In the genomic region with DNA sequence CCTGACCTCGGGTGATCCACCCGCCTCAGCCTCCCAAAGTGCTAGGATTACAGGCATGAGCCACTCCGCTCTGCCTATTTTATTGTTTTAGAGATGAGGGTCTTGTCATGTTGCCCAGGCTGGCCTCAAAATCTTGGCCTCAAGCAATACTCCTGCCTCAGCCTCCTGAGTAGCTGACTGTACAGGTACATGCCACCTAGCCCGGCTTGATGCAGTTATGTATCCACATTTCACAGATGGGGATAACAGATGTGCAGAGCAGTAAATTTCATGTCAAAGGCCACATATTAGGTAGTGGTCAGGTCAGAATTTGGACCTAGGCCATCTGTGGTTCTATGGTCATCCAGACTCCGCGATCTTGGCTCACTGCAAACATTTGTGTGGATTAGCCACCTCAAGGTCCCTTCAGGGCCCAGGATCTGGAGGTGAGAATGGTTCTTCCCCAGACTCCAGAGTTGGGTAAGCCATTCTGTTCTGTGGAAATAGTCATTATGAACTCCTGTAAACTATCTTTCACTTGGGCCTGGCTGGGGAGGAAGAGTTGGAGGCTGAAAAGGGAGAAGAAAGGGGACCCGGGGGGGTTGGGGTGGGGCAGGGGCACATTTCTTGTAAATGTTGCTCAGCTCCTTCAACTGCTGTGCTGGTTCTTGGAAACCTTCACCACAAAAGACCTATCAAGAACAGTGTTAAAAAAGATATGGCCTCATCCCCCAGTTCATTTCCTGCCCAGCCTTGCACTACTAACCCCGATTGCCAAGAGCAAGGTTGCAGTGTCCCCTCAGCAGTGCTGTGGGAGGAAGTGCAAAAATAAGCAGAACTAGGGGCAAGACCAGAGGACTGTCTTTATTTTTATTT, we compare ENCODE assay signal across 8 cellular contexts. TPM values are rescaled to one million over a fixed set of nuclear protein-coding genes. Genes with fewer than 3 reads are reported as not detected.
DNase-seq lines count a peak whose midpoint lies in the region; ATAC-seq lines count a peak whose summit lies in the region.

No MANE protein-coding gene starts in this region.

- no peak overlapping the region for H3K4me3 ChIP-seq in mesendoderm (ENCODE audit: low read length)

- H3K9ac ChIP-seq in mesendoderm (ENCODE audit: low read length): no peak overlapping the region

- peak overlapping the region; percentile 24 for H3K23ac ChIP-seq in mesendoderm (ENCODE audit: low read length)

- H3K56ac ChIP-seq in mesendoderm (ENCODE audit: low read length): no peak overlapping the region

- no peak overlapping the region for H2AK5ac ChIP-seq in mesendoderm (ENCODE audit: low read length)

- H3K27ac ChIP-seq in mesendoderm (ENCODE audit: low read depth, low read length): no peak overlapping the region

- H2BK5ac ChIP-seq in mesendoderm (ENCODE audit: low read length): no peak overlapping the region

- no peak for ATAC-seq in GM19035 (IDR thresholded peaks at IDR 0.05; ENCODE audit: unreplicated experiment)
- no peak for ATAC-seq in HG02610 (IDR thresholded peaks at IDR 0.05; ENCODE audit: unreplicated experiment)

- WGBS in mesendoderm (ENCODE audit: extremely low coverage, insufficient coverage, low lambda C conversion rate): no CpG with 5 or more reads among the region's 8 CpGs

- H3K18ac ChIP-seq in mesendoderm (ENCODE audit: low read length): no peak overlapping the region

- H4K8ac ChIP-seq in mesendoderm (ENCODE audit: low read depth, low read length): no peak overlapping the region

- no peak overlapping the region for H2BK120ac ChIP-seq in mesendoderm (ENCODE audit: low read depth, low read length)

- H3K79me1 ChIP-seq in mesendoderm (ENCODE audit: low read length): no peaks in the 10 kb centered on the region

- H3K4me2 ChIP-seq in mesendoderm (ENCODE audit: low read length): no peak overlapping the region

- no peaks in the 10 kb centered on the region for H3K4me1 ChIP-seq in mesendoderm (ENCODE audit: control insufficient read depth, low read depth, low read length)

- no peak overlapping the region for H2BK15ac ChIP-seq in mesendoderm (replicated peaks; ENCODE audit: low read depth)

- no peaks in the 10 kb centered on the region for H3K79me2 ChIP-seq in mesendoderm (ENCODE audit: control insufficient read depth, insufficient read depth, low read length)

- no peak overlapping the region for H4K5ac ChIP-seq in mesendoderm (ENCODE audit: low read length)

- no peak overlapping the region for H3K4ac ChIP-seq in mesendoderm (ENCODE audit: low read depth, low read length)

- no peaks in the 10 kb centered on the region for H3K27me3 ChIP-seq in mesendoderm (ENCODE audit: insufficient read depth, low read length, poor library complexity)

- peak; percentile 72 for DNase-seq in Ammon's horn (ENCODE audit: low spot score)
- peak; percentile 91 for DNase-seq in NOMO-1 treated with dmso at 0.1 percent for 144 hours (lab: John Stamatoyannopoulos, UW; ENCODE audit: unreplicated experiment)
- peak; percentile 57 for DNase-seq in activated effector memory CD4-positive, alpha-beta T cell treated with Interleukin-2 at 50 U/mL for 16 hours
- DNase-seq in mesendoderm: no peak
- DNase-seq in dedifferentiated amniotic fluid mesenchymal stem cell (ENCODE audit: extremely low spot score): no peak
- no peak for DNase-seq in foreskin melanocyte

- no peaks in the 10 kb centered on the region for H3K36me3 ChIP-seq in mesendoderm (ENCODE audit: control insufficient read depth, insufficient read depth, low read length)

RNA-seq across cellular contexts. Expression of a gene that starts 13.0 kb away (rescaled TPM):
- 153 TPM for polyA plus RNA-seq in mesendoderm (2013, experiment 1 of 2)
- polyA plus RNA-seq in mesendoderm (2013, experiment 2 of 2): 150 TPM

Comparison
In these comparisons a context has a peak if more than half of its experiments do, and no peak if none do; other contexts are left out.
1. DNase-seq: peak in Ammon's horn (single experiment), NOMO-1 treated with dmso at 0.1 percent for 144 hours (single experiment) and activated effector memory CD4-positive, alpha-beta T cell treated with Interleukin-2 at 50 U/mL for 16 hours (single experiment); none in mesendoderm (single experiment), dedifferentiated amniotic fluid mesenchymal stem cell (single experiment) and foreskin melanocyte (single experiment).